Comparison of ENCODE assay signal across 1 cellular context in the genomic region with DNA sequence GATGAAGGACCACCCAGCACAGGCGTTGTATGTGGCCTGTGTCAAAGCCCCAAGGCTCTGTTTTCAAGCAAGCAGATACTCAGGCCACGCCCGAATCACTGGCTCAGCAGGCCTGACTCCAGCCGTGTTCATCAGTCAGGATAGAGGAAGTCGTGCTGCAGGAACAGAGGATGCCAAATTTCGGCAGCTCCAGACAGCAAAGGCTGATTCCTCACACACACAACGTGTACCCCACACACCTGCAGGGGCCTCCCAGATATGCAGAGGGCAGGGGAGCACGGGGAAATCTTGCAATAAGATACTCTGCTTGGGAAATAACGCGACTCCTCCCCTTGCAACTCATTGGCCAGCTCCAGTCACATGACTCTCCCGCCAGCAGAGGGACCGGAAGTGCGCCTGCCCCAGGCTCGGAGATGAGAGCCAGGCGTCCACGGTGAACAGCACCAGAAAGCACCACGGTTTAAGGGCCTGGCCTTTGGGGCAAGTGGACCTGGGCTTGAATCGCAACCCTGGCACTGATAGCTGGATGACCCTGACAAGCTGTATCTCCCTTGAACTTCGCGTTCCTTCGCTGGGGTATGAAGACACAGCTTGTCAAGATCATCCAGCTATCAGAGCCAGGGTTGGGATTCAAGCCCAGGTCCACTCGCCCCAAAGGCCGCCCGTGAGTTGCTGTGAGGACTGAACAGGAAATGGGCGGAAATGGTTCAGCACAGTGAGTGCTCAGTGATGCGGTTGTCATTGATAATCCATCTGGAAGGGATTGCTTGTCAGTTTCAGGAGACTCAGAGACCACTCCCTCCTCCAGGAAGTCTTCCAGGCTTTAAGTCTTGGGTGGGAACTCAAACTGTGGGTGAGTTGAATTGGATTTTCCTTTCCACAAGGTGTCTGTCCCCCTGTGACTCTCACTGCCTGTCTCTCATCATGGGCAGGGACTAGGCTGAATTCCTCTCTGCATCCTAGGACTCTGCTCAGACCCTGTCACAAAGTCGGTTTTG.
TF ChIP-seq lines count a peak whose summit lies in the region.

No MANE protein-coding gene starts in this region.

TF ChIP-seq in K562, 482 proteins besides CTCF, POLR2A, EP300 and RAD21 (continued from another document and continues in another):
- TF ChIP-seq, protein P1, sequence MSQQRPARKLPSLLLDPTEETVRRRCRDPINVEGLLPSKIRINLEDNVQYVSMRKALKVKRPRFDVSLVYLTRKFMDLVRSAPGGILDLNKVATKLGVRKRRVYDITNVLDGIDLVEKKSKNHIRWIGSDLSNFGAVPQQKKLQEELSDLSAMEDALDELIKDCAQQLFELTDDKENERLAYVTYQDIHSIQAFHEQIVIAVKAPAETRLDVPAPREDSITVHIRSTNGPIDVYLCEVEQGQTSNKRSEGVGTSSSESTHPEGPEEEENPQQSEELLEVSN (IDR thresholded peaks at IDR 0.05; ENCODE audit: borderline replicate concordance in 1 of 2, extremely low read depth in 1 of 2, insufficient read depth in 1 of 2, insufficient read length in 1 of 2, low read depth in 1 of 2, low read length in 1 of 2, poor library complexity in 1 of 2, severe bottlenecking in 1 of 2) = peak; percentile 69 to 86
- TF ChIP-seq POLR2H (tag; IDR thresholded peaks at IDR 0.05; ENCODE audit: low read depth) = peak; percentile 82
- peak; percentile 89; the same call in 1 of the 2 replicates for TF ChIP-seq ZNF263 (CRISPR knock-in tag; IDR thresholded peaks at IDR 0.05; ENCODE audit: borderline replicate concordance)
- no peak for TF ChIP-seq PURB (CRISPR knock-in tag; IDR thresholded peaks at IDR 0.05; ENCODE audit: low read depth)
- 0 out of 2 replicates have a peak, but pooled peaks have one; percentile 10 for TF ChIP-seq JUN (IDR thresholded peaks at IDR 0.05; ENCODE audit: borderline replicate concordance, low read depth, low read length)
- no peak for TF ChIP-seq JUN (CRISPR knock-in tag; IDR thresholded peaks at IDR 0.05; ENCODE audit: borderline replicate concordance)
- TF ChIP-seq, protein P2, sequence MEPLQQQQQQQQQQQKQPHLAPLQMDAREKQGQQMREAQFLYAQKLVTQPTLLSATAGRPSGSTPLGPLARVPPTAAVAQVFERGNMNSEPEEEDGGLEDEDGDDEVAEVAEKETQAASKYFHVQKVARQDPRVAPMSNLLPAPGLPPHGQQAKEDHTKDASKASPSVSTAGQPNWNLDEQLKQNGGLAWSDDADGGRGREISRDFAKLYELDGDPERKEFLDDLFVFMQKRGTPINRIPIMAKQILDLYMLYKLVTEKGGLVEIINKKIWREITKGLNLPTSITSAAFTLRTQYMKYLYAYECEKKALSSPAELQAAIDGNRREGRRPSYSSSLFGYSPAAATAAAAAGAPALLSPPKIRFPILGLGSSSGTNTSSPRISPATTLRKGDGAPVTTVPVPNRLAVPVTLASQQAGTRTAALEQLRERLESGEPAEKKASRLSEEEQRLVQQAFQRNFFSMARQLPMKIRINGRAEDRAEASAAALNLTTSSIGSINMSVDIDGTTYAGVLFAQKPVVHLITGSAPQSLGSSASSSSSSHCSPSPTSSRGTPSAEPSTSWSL (CRISPR knock-in tag; IDR thresholded peaks at IDR 0.05; ENCODE audit: borderline replicate concordance) = no peak
- no peak for TF ChIP-seq NR3C1 (CRISPR knock-in tag; IDR thresholded peaks at IDR 0.05)
- TF ChIP-seq HDAC6 (IDR thresholded peaks at IDR 0.05; ENCODE audit: low read depth, low read length) = no peak
- TF ChIP-seq, protein P3, sequence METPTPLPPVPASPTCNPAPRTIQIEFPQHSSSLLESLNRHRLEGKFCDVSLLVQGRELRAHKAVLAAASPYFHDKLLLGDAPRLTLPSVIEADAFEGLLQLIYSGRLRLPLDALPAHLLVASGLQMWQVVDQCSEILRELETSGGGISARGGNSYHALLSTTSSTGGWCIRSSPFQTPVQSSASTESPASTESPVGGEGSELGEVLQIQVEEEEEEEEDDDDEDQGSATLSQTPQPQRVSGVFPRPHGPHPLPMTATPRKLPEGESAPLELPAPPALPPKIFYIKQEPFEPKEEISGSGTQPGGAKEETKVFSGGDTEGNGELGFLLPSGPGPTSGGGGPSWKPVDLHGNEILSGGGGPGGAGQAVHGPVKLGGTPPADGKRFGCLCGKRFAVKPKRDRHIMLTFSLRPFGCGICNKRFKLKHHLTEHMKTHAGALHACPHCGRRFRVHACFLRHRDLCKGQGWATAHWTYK (CRISPR knock-in tag; IDR thresholded peaks at IDR 0.05) = no peak
- no peak; the same call in 1 of the 2 replicates for TF ChIP-seq MTA3 (IDR thresholded peaks at IDR 0.05; ENCODE audit: borderline replicate concordance)
- peak; percentile 89 for TF ChIP-seq GABPA (tag; conservative IDR thresholded peaks at IDR 0.05; ENCODE audit: low read depth)
- TF ChIP-seq NCOA2 (IDR thresholded peaks at IDR 0.05; ENCODE audit: partially characterized antibody in 2 of 2) = no peak
- TF ChIP-seq, protein P4, sequence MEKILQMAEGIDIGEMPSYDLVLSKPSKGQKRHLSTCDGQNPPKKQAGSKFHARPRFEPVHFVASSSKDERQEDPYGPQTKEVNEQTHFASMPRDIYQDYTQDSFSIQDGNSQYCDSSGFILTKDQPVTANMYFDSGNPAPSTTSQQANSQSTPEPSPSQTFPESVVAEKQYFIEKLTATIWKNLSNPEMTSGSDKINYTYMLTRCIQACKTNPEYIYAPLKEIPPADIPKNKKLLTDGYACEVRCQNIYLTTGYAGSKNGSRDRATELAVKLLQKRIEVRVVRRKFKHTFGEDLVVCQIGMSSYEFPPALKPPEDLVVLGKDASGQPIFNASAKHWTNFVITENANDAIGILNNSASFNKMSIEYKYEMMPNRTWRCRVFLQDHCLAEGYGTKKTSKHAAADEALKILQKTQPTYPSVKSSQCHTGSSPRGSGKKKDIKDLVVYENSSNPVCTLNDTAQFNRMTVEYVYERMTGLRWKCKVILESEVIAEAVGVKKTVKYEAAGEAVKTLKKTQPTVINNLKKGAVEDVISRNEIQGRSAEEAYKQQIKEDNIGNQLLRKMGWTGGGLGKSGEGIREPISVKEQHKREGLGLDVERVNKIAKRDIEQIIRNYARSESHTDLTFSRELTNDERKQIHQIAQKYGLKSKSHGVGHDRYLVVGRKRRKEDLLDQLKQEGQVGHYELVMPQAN (IDR thresholded peaks at IDR 0.05; ENCODE audit: borderline replicate concordance) = peak; percentile 54; the same call in 1 of the 2 replicates
- peak; percentile 83; the same call in 1 of the 2 replicates for TF ChIP-seq PHF21A (IDR thresholded peaks at IDR 0.05; ENCODE audit: borderline replicate concordance, low read depth)
- TF ChIP-seq DPF2 (IDR thresholded peaks at IDR 0.05) = peak; percentile 33; the same call in 1 of the 2 replicates
- TF ChIP-seq ZFP1 (CRISPR knock-in tag; IDR thresholded peaks at IDR 0.05) = no peak
- no peak for TF ChIP-seq ZNF232 (CRISPR knock-in tag; IDR thresholded peaks at IDR 0.05)
- no peak for TF ChIP-seq MYNN (IDR thresholded peaks at IDR 0.05)
- no peak for TF ChIP-seq MYNN (CRISPR knock-in tag; IDR thresholded peaks at IDR 0.05)
- TF ChIP-seq, protein P5, sequence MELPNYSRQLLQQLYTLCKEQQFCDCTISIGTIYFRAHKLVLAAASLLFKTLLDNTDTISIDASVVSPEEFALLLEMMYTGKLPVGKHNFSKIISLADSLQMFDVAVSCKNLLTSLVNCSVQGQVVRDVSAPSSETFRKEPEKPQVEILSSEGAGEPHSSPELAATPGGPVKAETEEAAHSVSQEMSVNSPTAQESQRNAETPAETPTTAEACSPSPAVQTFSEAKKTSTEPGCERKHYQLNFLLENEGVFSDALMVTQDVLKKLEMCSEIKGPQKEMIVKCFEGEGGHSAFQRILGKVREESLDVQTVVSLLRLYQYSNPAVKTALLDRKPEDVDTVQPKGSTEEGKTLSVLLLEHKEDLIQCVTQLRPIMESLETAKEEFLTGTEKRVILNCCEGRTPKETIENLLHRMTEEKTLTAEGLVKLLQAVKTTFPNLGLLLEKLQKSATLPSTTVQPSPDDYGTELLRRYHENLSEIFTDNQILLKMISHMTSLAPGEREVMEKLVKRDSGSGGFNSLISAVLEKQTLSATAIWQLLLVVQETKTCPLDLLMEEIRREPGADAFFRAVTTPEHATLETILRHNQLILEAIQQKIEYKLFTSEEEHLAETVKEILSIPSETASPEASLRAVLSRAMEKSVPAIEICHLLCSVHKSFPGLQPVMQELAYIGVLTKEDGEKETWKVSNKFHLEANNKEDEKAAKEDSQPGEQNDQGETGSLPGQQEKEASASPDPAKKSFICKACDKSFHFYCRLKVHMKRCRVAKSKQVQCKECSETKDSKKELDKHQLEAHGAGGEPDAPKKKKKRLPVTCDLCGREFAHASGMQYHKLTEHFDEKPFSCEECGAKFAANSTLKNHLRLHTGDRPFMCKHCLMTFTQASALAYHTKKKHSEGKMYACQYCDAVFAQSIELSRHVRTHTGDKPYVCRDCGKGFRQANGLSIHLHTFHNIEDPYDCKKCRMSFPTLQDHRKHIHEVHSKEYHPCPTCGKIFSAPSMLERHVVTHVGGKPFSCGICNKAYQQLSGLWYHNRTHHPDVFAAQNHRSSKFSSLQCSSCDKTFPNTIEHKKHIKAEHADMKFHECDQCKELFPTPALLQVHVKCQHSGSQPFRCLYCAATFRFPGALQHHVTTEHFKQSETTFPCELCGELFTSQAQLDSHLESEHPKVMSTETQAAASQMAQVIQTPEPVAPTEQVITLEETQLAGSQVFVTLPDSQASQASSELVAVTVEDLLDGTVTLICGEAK (IDR thresholded peaks at IDR 0.05) = peak; percentile 65; the same call in 1 of the 2 replicates
- TF ChIP-seq, protein P5 (CRISPR knock-in tag; IDR thresholded peaks at IDR 0.05) = no peak
- TF ChIP-seq, protein P6, sequence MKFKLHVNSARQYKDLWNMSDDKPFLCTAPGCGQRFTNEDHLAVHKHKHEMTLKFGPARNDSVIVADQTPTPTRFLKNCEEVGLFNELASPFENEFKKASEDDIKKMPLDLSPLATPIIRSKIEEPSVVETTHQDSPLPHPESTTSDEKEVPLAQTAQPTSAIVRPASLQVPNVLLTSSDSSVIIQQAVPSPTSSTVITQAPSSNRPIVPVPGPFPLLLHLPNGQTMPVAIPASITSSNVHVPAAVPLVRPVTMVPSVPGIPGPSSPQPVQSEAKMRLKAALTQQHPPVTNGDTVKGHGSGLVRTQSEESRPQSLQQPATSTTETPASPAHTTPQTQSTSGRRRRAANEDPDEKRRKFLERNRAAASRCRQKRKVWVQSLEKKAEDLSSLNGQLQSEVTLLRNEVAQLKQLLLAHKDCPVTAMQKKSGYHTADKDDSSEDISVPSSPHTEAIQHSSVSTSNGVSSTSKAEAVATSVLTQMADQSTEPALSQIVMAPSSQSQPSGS (CRISPR knock-in tag; IDR thresholded peaks at IDR 0.05) = no peak
- TF ChIP-seq LEF1 (IDR thresholded peaks at IDR 0.05) = 0 out of 2 replicates have a peak, but pooled peaks have one; percentile 24
- no peak for TF ChIP-seq HDAC3 (IDR thresholded peaks at IDR 0.05; ENCODE audit: borderline replicate concordance, partially characterized antibody)
- TF ChIP-seq SMARCA5 (IDR thresholded peaks at IDR 0.05) = peak; percentile 92
- TF ChIP-seq ZNF785 (CRISPR knock-in tag; IDR thresholded peaks at IDR 0.05) = no peak
- TF ChIP-seq SOX6 (IDR thresholded peaks at IDR 0.05) = peak; percentile 33; the same call in 1 of the 2 replicates
- no peak for TF ChIP-seq ZNF217 (CRISPR knock-in tag; IDR thresholded peaks at IDR 0.05)
- TF ChIP-seq CREB1 (IDR thresholded peaks at IDR 0.05) = peak; percentile 29; the same call in 1 of the 2 replicates
- no peak for TF ChIP-seq CREB1 (CRISPR knock-in tag; IDR thresholded peaks at IDR 0.05)
- no peak for TF ChIP-seq ZNF79 (CRISPR knock-in tag; IDR thresholded peaks at IDR 0.05; ENCODE audit: low read depth)
- TF ChIP-seq HNRNPL (IDR thresholded peaks at IDR 0.05; ENCODE audit: low read depth, low read length) = no peak
- no peak for TF ChIP-seq GTF2F1 (IDR thresholded peaks at IDR 0.05; ENCODE audit: low read depth, low read length)
- no peak for TF ChIP-seq SMC3 (conservative IDR thresholded peaks at IDR 0.05; ENCODE audit: insufficient read depth, low read depth, low read length)
